Comparison of ENCODE assay signal across 27 cellular contexts in the genomic region with DNA sequence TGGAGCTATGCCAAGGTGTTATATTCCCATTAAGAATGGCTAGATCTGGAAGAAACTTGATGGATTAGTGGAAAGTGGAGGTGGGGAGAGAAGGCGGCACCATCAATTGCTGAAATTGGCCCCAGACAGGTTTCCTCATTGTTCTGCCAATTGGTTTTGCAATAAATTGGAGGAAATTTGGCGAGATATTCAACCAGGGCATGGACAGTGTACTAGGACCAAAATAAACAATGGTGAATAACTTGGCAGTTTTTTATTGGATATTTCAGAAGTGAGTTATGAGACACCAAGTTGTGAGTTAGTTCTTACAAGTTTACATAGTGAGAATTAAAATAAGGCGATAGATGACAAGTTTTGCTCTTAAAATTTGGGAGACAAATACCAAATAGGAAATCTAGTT. TPM values are rescaled to one million over a fixed set of nuclear protein-coding genes. Genes with fewer than 3 reads are reported as not detected.
"Had no signal": no experiment of that assay in that cellular context is flagged by ENCODE, and none has a peak within 500 bp of the region (broad histone marks: within the 10 kb centered on the region; RNA-seq: fewer than 3 reads in every experiment).

No MANE protein-coding gene starts in this region.

- H3K4me3 ChIP-seq: breast epithelium, colonic mucosa, dorsolateral prefrontal cortex, gastrocnemius medialis, lower lobe of right lung, neural progenitor cell, suprapubic skin, tibial nerve had no signal

- ATAC-seq: activated CD4-positive, alpha-beta T cell treated with anti-CD3 and anti-CD28 coated beads for 36 hours; activated T-helper 17 cell treated with anti-CD3 and anti-CD28 coated beads, Interleukin-2, amount 50 U/mL, for 72 hours; effector memory CD8-positive, alpha-beta T cell; esophagus mucosa; gastrocnemius medialis; left colon; lower lobe of right lung; naive thymus-derived CD8-positive, alpha-beta T cell; stimulated activated effector memory CD8-positive, alpha-beta T cell treated with anti-CD3 and anti-CD28 coated beads, Interleukin-12 subunit alpha, Interleukin-12 subunit beta, amount 100 ng/mL, for 72 hours; stimulated activated naive CD8-positive, alpha-beta T cell treated with anti-CD3 and anti-CD28 coated beads, Interleukin-15, amount 100 ng/mL, for 72 hours had no signal

- DNase-seq: activated B cell treated with CpG ODN at 0.5 μM for 24 hours; activated CD4-positive, alpha-beta T cell treated with anti-CD3 and anti-CD28 coated beads for 36 hours; activated CD4-positive, alpha-beta T cell treated with anti-CD3 and anti-CD28 coated beads, Interleukin-2, amount 50 U/mL, for 4 hours; activated CD8-positive, alpha-beta memory T cell treated with anti-CD3 and anti-CD28 coated beads for 24 hours; activated CD8-positive, alpha-beta memory T cell treated with anti-CD3 and anti-CD28 coated beads, Interleukin-2, amount 50 U/mL, for 4 hours; activated naive CD8-positive, alpha-beta T cell treated with anti-CD3 and anti-CD28 coated beads for 36 hours; activated T-cell treated with anti-CD3 and anti-CD28 coated beads, Interleukin-2, amount 50 U/mL, for 24 hours; colonic mucosa; dorsolateral prefrontal cortex; effector memory CD8-positive, alpha-beta T cell; gastrocnemius medialis; head of caudate nucleus; left colon; lower lobe of right lung; stimulated activated CD4-positive, alpha-beta T cell treated with anti-CD3 and anti-CD28 coated beads, Interleukin-12 subunit alpha, Interleukin-12 subunit beta, amount 100 ng/mL, for 4 hours; stimulated activated naive CD8-positive, alpha-beta T cell treated with anti-CD3 and anti-CD28 coated beads, Interleukin-15, amount 100 ng/mL, for 72 hours had no signal

- H3K4me1 Mint-ChIP-seq: activated B cell treated with CpG ODN at 0.5 μM for 24 hours; activated CD4-positive, alpha-beta T cell treated with anti-CD3 and anti-CD28 coated beads for 36 hours; activated naive CD8-positive, alpha-beta T cell treated with anti-CD3 and anti-CD28 coated beads for 36 hours; activated T-helper 17 cell treated with anti-CD3 and anti-CD28 coated beads, Interleukin-2, amount 50 U/mL, for 72 hours; stimulated activated effector memory CD8-positive, alpha-beta T cell treated with anti-CD3 and anti-CD28 coated beads, Interleukin-12 subunit alpha, Interleukin-12 subunit beta, amount 100 ng/mL, for 72 hours; stimulated activated naive CD8-positive, alpha-beta T cell treated with anti-CD3 and anti-CD28 coated beads, Interleukin-15, amount 100 ng/mL, for 72 hours had no signal

- H3K9me3 ChIP-seq: breast epithelium, colonic mucosa, gastrocnemius medialis, lower lobe of right lung, suprapubic skin, tibial nerve had no signal

- H3K27me3 ChIP-seq: breast epithelium, colonic mucosa, gastrocnemius medialis, neural progenitor cell, tibial nerve had no signal

- H3K36me3 ChIP-seq: breast epithelium, colonic mucosa, gastrocnemius medialis, lower lobe of right lung, neural progenitor cell, suprapubic skin, tibial nerve had no signal

- H3K4me3 Mint-ChIP-seq: activated B cell treated with CpG ODN at 0.5 μM for 24 hours; activated CD4-positive, alpha-beta T cell treated with anti-CD3 and anti-CD28 coated beads for 36 hours; activated naive CD8-positive, alpha-beta T cell treated with anti-CD3 and anti-CD28 coated beads for 36 hours; activated T-cell treated with anti-CD3 and anti-CD28 coated beads, Interleukin-2, amount 50 U/mL, for 24 hours; activated T-helper 17 cell treated with anti-CD3 and anti-CD28 coated beads, Interleukin-2, amount 50 U/mL, for 72 hours; effector memory CD8-positive, alpha-beta T cell; neural progenitor cell; stimulated activated effector memory CD8-positive, alpha-beta T cell treated with anti-CD3 and anti-CD28 coated beads, Interleukin-12 subunit alpha, Interleukin-12 subunit beta, amount 100 ng/mL, for 72 hours; stimulated activated naive CD8-positive, alpha-beta T cell treated with anti-CD3 and anti-CD28 coated beads, Interleukin-15, amount 100 ng/mL, for 72 hours; T-helper 1 cell treated with Interleukin-12 subunit alpha and Interleukin-12 subunit beta and Interleukin-4 antibody, amounts not matched to agents 30 μg/mL and 1 μg/mL, for 36 hours had no signal

- H3K36me3 Mint-ChIP-seq: activated naive CD8-positive, alpha-beta T cell treated with anti-CD3 and anti-CD28 coated beads for 36 hours; neural progenitor cell; stimulated activated effector memory CD8-positive, alpha-beta T cell treated with anti-CD3 and anti-CD28 coated beads, Interleukin-12 subunit alpha, Interleukin-12 subunit beta, amount 100 ng/mL, for 72 hours had no signal

- H3K4me2 ChIP-seq: neural progenitor cell had no signal

- H2AFZ ChIP-seq: neural progenitor cell had no signal

- H3K9ac ChIP-seq: neural progenitor cell had no signal

- H3K27ac Mint-ChIP-seq: activated B cell treated with CpG ODN at 0.5 μM for 24 hours; activated CD4-positive, alpha-beta T cell treated with anti-CD3 and anti-CD28 coated beads for 36 hours; activated naive CD8-positive, alpha-beta T cell treated with anti-CD3 and anti-CD28 coated beads for 36 hours; activated T-cell treated with anti-CD3 and anti-CD28 coated beads, Interleukin-2, amount 50 U/mL, for 24 hours; activated T-helper 17 cell treated with anti-CD3 and anti-CD28 coated beads, Interleukin-2, amount 50 U/mL, for 72 hours; effector memory CD8-positive, alpha-beta T cell; naive thymus-derived CD8-positive, alpha-beta T cell; neural progenitor cell; progenitor cell of endocrine pancreas; stimulated activated effector memory CD8-positive, alpha-beta T cell treated with anti-CD3 and anti-CD28 coated beads, Interleukin-12 subunit alpha, Interleukin-12 subunit beta, amount 100 ng/mL, for 72 hours; stimulated activated naive CD8-positive, alpha-beta T cell treated with anti-CD3 and anti-CD28 coated beads, Interleukin-15, amount 100 ng/mL, for 72 hours; T-helper 1 cell treated with Interleukin-12 subunit alpha and Interleukin-12 subunit beta and Interleukin-4 antibody, amounts not matched to agents 30 μg/mL and 1 μg/mL, for 36 hours had no signal

- H3K4me1 ChIP-seq: breast epithelium, colonic mucosa, gastrocnemius medialis, lower lobe of right lung, tibial nerve had no signal

- H3K27me3 Mint-ChIP-seq: activated B cell treated with CpG ODN at 0.5 μM for 24 hours; activated CD4-positive, alpha-beta T cell treated with anti-CD3 and anti-CD28 coated beads for 36 hours; activated naive CD8-positive, alpha-beta T cell treated with anti-CD3 and anti-CD28 coated beads for 36 hours; activated T-cell treated with anti-CD3 and anti-CD28 coated beads, Interleukin-2, amount 50 U/mL, for 24 hours; activated T-helper 17 cell treated with anti-CD3 and anti-CD28 coated beads, Interleukin-2, amount 50 U/mL, for 72 hours; progenitor cell of endocrine pancreas; stimulated activated naive CD8-positive, alpha-beta T cell treated with anti-CD3 and anti-CD28 coated beads, Interleukin-15, amount 100 ng/mL, for 72 hours had no signal

- H3K27ac ChIP-seq: breast epithelium, colonic mucosa, dorsolateral prefrontal cortex, gastrocnemius medialis, lower lobe of right lung, neural progenitor cell, suprapubic skin, tibial nerve had no signal

RNA-seq across cellular contexts. Expression of gene SOX9, which starts 41.1 kb away (rescaled TPM):
- total RNA-seq: activated CD4-positive, alpha-beta T cell treated with anti-CD3 and anti-CD28 coated beads for 36 hours; activated naive CD8-positive, alpha-beta T cell treated with anti-CD3 and anti-CD28 coated beads for 36 hours; activated T-helper 17 cell treated with anti-CD3 and anti-CD28 coated beads, Interleukin-2, amount 50 U/mL, for 72 hours; endothelial cell of umbilical vein; naive thymus-derived CD8-positive, alpha-beta T cell had no signal
- polyA plus RNA-seq: endothelial cell of umbilical vein; naive thymus-derived CD8-positive, alpha-beta T cell had no signal
